Comparison of ENCODE assay signal across 8 cellular contexts in genomic region chr1:119549719-119550141, GRCh38. TPM values are rescaled to one million over a fixed set of nuclear protein-coding genes. Genes with fewer than 3 reads are reported as not detected.
DNase-seq lines count a peak whose midpoint lies in the region; ATAC-seq and TF ChIP-seq lines count a peak whose summit lies in the region.

No MANE protein-coding gene starts in this region.

- H3K4me3 ChIP-seq in KMS-11 (IDR thresholded peaks at IDR 0.05; ENCODE audit: insufficient read depth, low read depth, low read length) (no peak overlapping the region), colonic mucosa (no peak overlapping the region), lung (no peak overlapping the region), aorta (ENCODE audit: low read length in 2 of 2) (no peak overlapping the region)

- TF ChIP-seq CTCF in KMS-11 (conservative IDR thresholded peaks at IDR 0.05; ENCODE audit: low read depth, low read length) = peak; percentile 36; the same call in 1 of the 2 replicates
- TF ChIP-seq CTCF in colonic mucosa (IDR thresholded peaks at IDR 0.05) = peak; percentile 48
- peak; percentile 24 for TF ChIP-seq CTCF in lung (IDR thresholded peaks at IDR 0.05; ENCODE audit: control extremely low read depth, extremely low read depth)

- H3K79me2 ChIP-seq in KMS-11 (ENCODE audit: insufficient read depth, low read depth) = no peaks in the 10 kb centered on the region

- H3K36me3 ChIP-seq in KMS-11 (ENCODE audit: insufficient read depth) (no peaks in the 10 kb centered on the region), colonic mucosa (no peaks in the 10 kb centered on the region), lung (ENCODE audit: control insufficient read depth in 2 of 2, insufficient read depth in 2 of 2, low read length in 2 of 2) (no peaks in the 10 kb centered on the region), aorta (ENCODE audit: control insufficient read depth in 1 of 2, insufficient read depth in 2 of 2, low read length in 1 of 2) (no peaks in the 10 kb centered on the region)

- H3K9ac ChIP-seq in KMS-11 (no peak overlapping the region), colonic mucosa (ENCODE audit: low read depth in 2 of 2, low read length in 2 of 2) (no peak overlapping the region)

- H3K4me2 ChIP-seq in KMS-11 = no peak overlapping the region

- H2AFZ ChIP-seq in KMS-11 (ENCODE audit: low read depth) = no peak overlapping the region

- intact Hi-C loops in colonic mucosa (cut with DNase I) (no loop called here), aorta (cut with DNase I) (no loop called here)

- 64 to 67% methylated on average over 5 of the region's 5 CpGs for WGBS in lung, 2 donors
- WGBS in aorta, 2 donors = 62 to 63% methylated on average over 5 of the region's 5 CpGs

- H3K9me3 ChIP-seq in colonic mucosa (no peaks in the 10 kb centered on the region), lung (ENCODE audit: control insufficient read depth in 2 of 2, insufficient read depth in 1 of 2, low read length in 1 of 2) (no peaks in the 10 kb centered on the region), aorta (ENCODE audit: control insufficient read depth, low read length) (no peaks in the 10 kb centered on the region)

- ATAC-seq in GM19035 (IDR thresholded peaks at IDR 0.05; ENCODE audit: unreplicated experiment) (peak; percentile 65), lung (ENCODE audit: insufficient read depth, low FRiP score) (no peak), aorta (ENCODE audit: low FRiP score) (peak; percentile 67), HG03095 (IDR thresholded peaks at IDR 0.05; ENCODE audit: unreplicated experiment) (no peak)

- H3K4me1 ChIP-seq in KMS-11 (ENCODE audit: low read depth, poor library complexity, severe bottlenecking) = peaks cover 12% of the 10 kb centered on the region
- H3K4me1 ChIP-seq in colonic mucosa = no peaks in the 10 kb centered on the region
- peaks cover 0 to 6% of the 10 kb centered on the region in 2 donors for H3K4me1 ChIP-seq in lung (ENCODE audit: control insufficient read depth in 2 of 2, insufficient read depth in 2 of 2, low read length in 2 of 2)
- no peaks in the 10 kb centered on the region for H3K4me1 ChIP-seq in aorta (ENCODE audit: control insufficient read depth in 1 of 2, insufficient read depth in 2 of 2, low read length in 2 of 2)

- no peaks in the 10 kb centered on the region for H3K27me3 ChIP-seq in KMS-11 (ENCODE audit: insufficient read depth, low read depth)
- no peaks in the 10 kb centered on the region for H3K27me3 ChIP-seq in colonic mucosa
- no peaks in the 10 kb centered on the region for H3K27me3 ChIP-seq in lung (ENCODE audit: control insufficient read depth, insufficient read depth)
- H3K27me3 ChIP-seq in aorta (ENCODE audit: control insufficient read depth in 1 of 2, insufficient read depth in 2 of 2, low read length in 1 of 2) = no peaks in the 10 kb centered on the region

- DNase-seq in CMK (ENCODE audit: low read depth) = peak; percentile 26
- peak; percentile 85 for DNase-seq in OCI-M1 (lab: John Stamatoyannopoulos, UW)
- peak; percentile 72 for DNase-seq in colonic mucosa
- peak; percentile 64 for DNase-seq in lung (ENCODE audit: low spot score)
- DNase-seq in aorta = peak in 1 of 2 donors; percentile 49

- no peaks in the 10 kb centered on the region for H4K20me1 ChIP-seq in KMS-11 (ENCODE audit: insufficient read depth)

- no peak overlapping the region for H3K27ac ChIP-seq in KMS-11
- no peak overlapping the region for H3K27ac ChIP-seq in colonic mucosa
- H3K27ac ChIP-seq in lung (ENCODE audit: low read depth in 1 of 2, low read length in 1 of 2) = no peak overlapping the region
- H3K27ac ChIP-seq in aorta (ENCODE audit: low read depth in 1 of 2, low read length in 2 of 2) = no peak overlapping the region

RNA-seq across cellular contexts. Expression of gene HSD3B1, which starts 42.7 kb away (rescaled TPM):
- total RNA-seq in colonic mucosa = under 1 TPM in 1 of 2 donors, not detected in 1; 0.72 TPM
- total RNA-seq in lung = not detected
- not detected for polyA plus RNA-seq in lung
- not detected for total RNA-seq in aorta
- not detected for polyA plus RNA-seq in aorta

Comparison
In these comparisons a context has a peak if more than half of its experiments do, and no peak if none do; other contexts are left out.
1. ATAC-seq: peak in GM19035 (single experiment) and aorta (single experiment); none in lung (single experiment) and HG03095 (single experiment).
2. Peak in every context shown above with its lines, with median percentiles within 50 percentile points of each other: CTCF ChIP-seq.